8 cellular contexts compared by ENCODE assay signal in the genomic region with DNA sequence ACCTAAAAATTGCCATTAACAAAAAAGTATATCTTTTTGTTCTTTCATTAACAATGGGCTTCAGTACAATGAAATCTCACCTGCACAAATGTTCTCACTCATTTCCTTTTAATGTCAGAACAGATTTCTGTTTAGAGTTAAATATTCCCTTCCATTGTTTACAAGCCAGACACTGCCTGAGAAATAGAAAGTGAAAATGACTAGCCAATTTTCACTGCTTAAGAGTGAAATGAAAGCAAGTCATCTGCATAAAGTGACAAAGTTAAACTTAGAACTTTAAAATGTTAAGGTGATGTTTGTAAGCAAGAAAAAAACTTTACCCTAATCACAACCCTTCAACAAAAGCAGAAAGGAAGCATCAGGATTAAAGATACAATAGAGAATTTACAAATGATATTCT. TPM values are rescaled to one million over a fixed set of nuclear protein-coding genes. Genes with fewer than 3 reads are reported as not detected.
DNase-seq lines count a peak whose midpoint lies in the region; ATAC-seq and TF ChIP-seq lines count a peak whose summit lies in the region.

No MANE protein-coding gene starts in this region.

- peaks cover 8% of the 10 kb centered on the region for H3F3A ChIP-seq in SK-N-SH (replicated peaks; ENCODE audit: insufficient read depth)

- peak overlapping the region; percentile 24 to 43; a peak in 3 of 4 replicates for H3K27ac ChIP-seq in SK-N-SH (ENCODE audit: low read depth in 2 of 2, low read length in 1 of 2)
- peak overlapping the region in 1 of 3 donors; percentile 8 for H3K27ac ChIP-seq in right lobe of liver

- H3K9me2 ChIP-seq in SK-N-SH, result no peaks in the 10 kb centered on the region

- H3K4me2 ChIP-seq in SK-N-SH, result peak overlapping the region; percentile 25; the same call in 1 of the 2 replicates

- H2AFZ ChIP-seq in SK-N-SH (ENCODE audit: low read depth), result no peak overlapping the region

- H3K9me3 ChIP-seq in SK-N-SH (no peaks in the 10 kb centered on the region), right lobe of liver (no peaks in the 10 kb centered on the region)

- no peaks in the 10 kb centered on the region for H3K79me2 ChIP-seq in SK-N-SH (ENCODE audit: insufficient read depth)

- H3K36me3 ChIP-seq in GM06990 (ENCODE audit: control insufficient read depth, insufficient read depth, low read length), result peaks cover 3% of the 10 kb centered on the region
- H3K36me3 ChIP-seq in SK-N-SH (replicated peaks in 1 of 2; ENCODE audit: control insufficient read depth in 1 of 2, insufficient read depth in 2 of 2, low read length in 1 of 2), result peaks cover 4 to 27% of the 10 kb centered on the region in 2 experiments
- no peaks in the 10 kb centered on the region for H3K36me3 ChIP-seq in right lobe of liver

- TF ChIP-seq RAD21 in SK-N-SH (IDR thresholded peaks at IDR 0.05; ENCODE audit: low read length), result no peak

- no peak for DNase-seq in GM06990 (ENCODE audit: extremely low read depth, insufficient read length)
- DNase-seq in SK-N-SH, result no peak
- DNase-seq in right lobe of liver, result no peak
- DNase-seq in cortex of kidney (lab: John Stamatoyannopoulos, UW), result no peak
- no peak for DNase-seq in GDM1 (lab: John Stamatoyannopoulos, UW)
- DNase-seq in stimulated activated CD4-positive, alpha-beta T cell treated with anti-CD3 and anti-CD28 coated beads, Interleukin-1b, Interleukin-23, amount 100 ng/mL, for 48 hours, result no peak

- no peaks in the 10 kb centered on the region for H3K27me3 ChIP-seq in GM06990 (replicated peaks; ENCODE audit: control insufficient read depth, insufficient read depth, low read length)
- H3K27me3 ChIP-seq in SK-N-SH (ENCODE audit: insufficient read depth), result no peaks in the 10 kb centered on the region
- no peaks in the 10 kb centered on the region for H3K27me3 ChIP-seq in right lobe of liver

- no peaks in the 10 kb centered on the region for H4K20me1 ChIP-seq in SK-N-SH (ENCODE audit: insufficient read depth)

- TF ChIP-seq CTCF in GM06990 (IDR thresholded peaks at IDR 0.05; ENCODE audit: insufficient read depth, low read length, poor library complexity, severe bottlenecking) (no peak), SK-N-SH (IDR thresholded peaks at IDR 0.05) (no peak), right lobe of liver (IDR thresholded peaks at IDR 0.05) (no peak)

- CTCF ChIA-PET in SK-N-SH (lab: Yijun Ruan, JAX), result no interaction called here

- TF ChIP-seq EP300 in SK-N-SH (IDR thresholded peaks at IDR 0.05; ENCODE audit: borderline replicate concordance in 1 of 2, low read depth in 1 of 2, low read length in 1 of 2), result no peak

- TF ChIP-seq POLR2A in right lobe of liver (IDR thresholded peaks at IDR 0.05), result no peak

- intact Hi-C loops in right lobe of liver (cut with DNase I), result no loop called here

- H3K9ac ChIP-seq in SK-N-SH, result no peak overlapping the region

- H3K4me3 ChIP-seq in GM06990 (replicated peaks; ENCODE audit: low read depth, low read length) (peak overlapping the region; percentile 7), SK-N-SH (ENCODE audit: low read depth in 2 of 2, low read length in 1 of 2) (0 out of 4 replicates have a peak overlapping the region, but pooled peaks of 1 of the 2 experiments have one; percentile 3), right lobe of liver (no peak overlapping the region)

- ATAC-seq in GM21528 (IDR thresholded peaks at IDR 0.05; ENCODE audit: low FRiP score, unreplicated experiment) (peak; percentile 53), right lobe of liver (peak; percentile 51 to 85 (median 66)), HG02885 (IDR thresholded peaks at IDR 0.05; ENCODE audit: poor library complexity, unreplicated experiment) (no peak)

- H3K4me1 ChIP-seq in SK-N-SH (ENCODE audit: control insufficient read depth in 1 of 2, insufficient read depth in 2 of 2, low read depth in 1 of 2, low read length in 1 of 2) (peaks cover 0 to 5% of the 10 kb centered on the region in 2 experiments; a peak in 3 of 4 replicates), right lobe of liver (peaks cover 0 to 9% (median 2%) of the 10 kb centered on the region in 4 donors)

- POLR2A ChIA-PET in SK-N-SH (lab: Yijun Ruan, JAX), result no interaction called here

TF ChIP-seq in SK-N-SH, 30 proteins besides CTCF, POLR2A, EP300 and RAD21:
- TF ChIP-seq CHD2 (IDR thresholded peaks at IDR 0.05; ENCODE audit: low read length, partially characterized antibody) (no peak), POLR2AphosphoS5 (IDR thresholded peaks at IDR 0.05; ENCODE audit: low read depth, low read length) (no peak), YY1 (IDR thresholded peaks at IDR 0.05; ENCODE audit: low read depth) (no peak), EZH2phosphoT487 (IDR thresholded peaks at IDR 0.05; ENCODE audit: borderline replicate concordance, low read depth) (no peak), JUND (IDR thresholded peaks at IDR 0.05) (no peak), TEAD4 (IDR thresholded peaks at IDR 0.05; ENCODE audit: borderline replicate concordance, insufficient read depth) (no peak), SMC3 (IDR thresholded peaks at IDR 0.05; ENCODE audit: low read depth, low read length) (no peak), RCOR1 (IDR thresholded peaks at IDR 0.05; ENCODE audit: low read length) (no peak), MEF2A (IDR thresholded peaks at IDR 0.05; ENCODE audit: borderline replicate concordance, low read depth) (no peak), ELF1 (IDR thresholded peaks at IDR 0.05) (no peak), FOXJ3 (CRISPR knock-in tag; IDR thresholded peaks at IDR 0.05) (no peak), MXI1 (IDR thresholded peaks at IDR 0.05; ENCODE audit: low read depth, low read length) (no peak)
- TF ChIP-seq, protein P1, sequence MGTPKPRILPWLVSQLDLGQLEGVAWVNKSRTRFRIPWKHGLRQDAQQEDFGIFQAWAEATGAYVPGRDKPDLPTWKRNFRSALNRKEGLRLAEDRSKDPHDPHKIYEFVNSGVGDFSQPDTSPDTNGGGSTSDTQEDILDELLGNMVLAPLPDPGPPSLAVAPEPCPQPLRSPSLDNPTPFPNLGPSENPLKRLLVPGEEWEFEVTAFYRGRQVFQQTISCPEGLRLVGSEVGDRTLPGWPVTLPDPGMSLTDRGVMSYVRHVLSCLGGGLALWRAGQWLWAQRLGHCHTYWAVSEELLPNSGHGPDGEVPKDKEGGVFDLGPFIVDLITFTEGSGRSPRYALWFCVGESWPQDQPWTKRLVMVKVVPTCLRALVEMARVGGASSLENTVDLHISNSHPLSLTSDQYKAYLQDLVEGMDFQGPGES (IDR thresholded peaks at IDR 0.05; ENCODE audit: low read depth, low read length), result no peak
- TF ChIP-seq, protein P2, sequence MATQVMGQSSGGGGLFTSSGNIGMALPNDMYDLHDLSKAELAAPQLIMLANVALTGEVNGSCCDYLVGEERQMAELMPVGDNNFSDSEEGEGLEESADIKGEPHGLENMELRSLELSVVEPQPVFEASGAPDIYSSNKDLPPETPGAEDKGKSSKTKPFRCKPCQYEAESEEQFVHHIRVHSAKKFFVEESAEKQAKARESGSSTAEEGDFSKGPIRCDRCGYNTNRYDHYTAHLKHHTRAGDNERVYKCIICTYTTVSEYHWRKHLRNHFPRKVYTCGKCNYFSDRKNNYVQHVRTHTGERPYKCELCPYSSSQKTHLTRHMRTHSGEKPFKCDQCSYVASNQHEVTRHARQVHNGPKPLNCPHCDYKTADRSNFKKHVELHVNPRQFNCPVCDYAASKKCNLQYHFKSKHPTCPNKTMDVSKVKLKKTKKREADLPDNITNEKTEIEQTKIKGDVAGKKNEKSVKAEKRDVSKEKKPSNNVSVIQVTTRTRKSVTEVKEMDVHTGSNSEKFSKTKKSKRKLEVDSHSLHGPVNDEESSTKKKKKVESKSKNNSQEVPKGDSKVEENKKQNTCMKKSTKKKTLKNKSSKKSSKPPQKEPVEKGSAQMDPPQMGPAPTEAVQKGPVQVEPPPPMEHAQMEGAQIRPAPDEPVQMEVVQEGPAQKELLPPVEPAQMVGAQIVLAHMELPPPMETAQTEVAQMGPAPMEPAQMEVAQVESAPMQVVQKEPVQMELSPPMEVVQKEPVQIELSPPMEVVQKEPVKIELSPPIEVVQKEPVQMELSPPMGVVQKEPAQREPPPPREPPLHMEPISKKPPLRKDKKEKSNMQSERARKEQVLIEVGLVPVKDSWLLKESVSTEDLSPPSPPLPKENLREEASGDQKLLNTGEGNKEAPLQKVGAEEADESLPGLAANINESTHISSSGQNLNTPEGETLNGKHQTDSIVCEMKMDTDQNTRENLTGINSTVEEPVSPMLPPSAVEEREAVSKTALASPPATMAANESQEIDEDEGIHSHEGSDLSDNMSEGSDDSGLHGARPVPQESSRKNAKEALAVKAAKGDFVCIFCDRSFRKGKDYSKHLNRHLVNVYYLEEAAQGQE (IDR thresholded peaks at IDR 0.05; ENCODE audit: low read depth, low read length), result no peak
- TF ChIP-seq, protein P3, sequence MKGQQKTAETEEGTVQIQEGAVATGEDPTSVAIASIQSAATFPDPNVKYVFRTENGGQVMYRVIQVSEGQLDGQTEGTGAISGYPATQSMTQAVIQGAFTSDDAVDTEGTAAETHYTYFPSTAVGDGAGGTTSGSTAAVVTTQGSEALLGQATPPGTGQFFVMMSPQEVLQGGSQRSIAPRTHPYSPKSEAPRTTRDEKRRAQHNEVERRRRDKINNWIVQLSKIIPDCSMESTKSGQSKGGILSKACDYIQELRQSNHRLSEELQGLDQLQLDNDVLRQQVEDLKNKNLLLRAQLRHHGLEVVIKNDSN (IDR thresholded peaks at IDR 0.05; ENCODE audit: borderline replicate concordance, low read depth), result no peak

RNA-seq across cellular contexts. Expression of a gene that starts 27.5 kb away (rescaled TPM):
- 34.2 and 42.2 TPM in 2 replicates for polyA plus RNA-seq in SK-N-SH (2012; rRNA removed)
- 42.1 and 52.1 TPM in 2 replicates for polyA plus RNA-seq in SK-N-SH (2012; cell fraction: cytosol; rRNA removed)
- polyA plus RNA-seq in SK-N-SH (2012; cell fraction: nucleus; rRNA removed), result 15.1 and 20.6 TPM in 2 replicates
- 10 to 100 TPM; 12.8 to 29.3 (median 16.2) TPM for total RNA-seq in right lobe of liver
